In genomic region chr1:61956774-61957173, GRCh38 we compare ENCODE assay signal across 13 cellular contexts.
DNase-seq lines count a peak whose midpoint lies in the region; ATAC-seq and TF ChIP-seq lines count a peak whose summit lies in the region.
"Had no signal": no experiment of that assay in that cellular context is flagged by ENCODE, and none has a peak within 500 bp of the region (broad histone marks: within the 10 kb centered on the region; RNA-seq: fewer than 3 reads in every experiment).

No MANE protein-coding gene starts in this region.

- H3K9me3 Mint-ChIP-seq in endodermal cell: no peaks in the 10 kb centered on the region
- H3K9me3 Mint-ChIP-seq: CD8-positive, alpha-beta memory T cell had no signal

- no peaks in the 10 kb centered on the region for H3K79me1 ChIP-seq in neuronal stem cell (ENCODE audit: low read depth, low read length)

- H3K4me3 Mint-ChIP-seq in endodermal cell: no peak overlapping the region
- H3K4me3 Mint-ChIP-seq: CD8-positive, alpha-beta memory T cell had no signal

- H3K4me1 Mint-ChIP-seq in endodermal cell: peaks cover 20% of the 10 kb centered on the region

- no peak overlapping the region for H3K14ac ChIP-seq in neuronal stem cell (ENCODE audit: low read length)

- no peak for TF ChIP-seq CTCF in endodermal cell (conservative IDR thresholded peaks at IDR 0.05)

- no peaks in the 10 kb centered on the region for H3K36me3 ChIP-seq in H7 (replicated peaks; ENCODE audit: control insufficient read depth, insufficient read depth, low read length)
- no peaks in the 10 kb centered on the region for H3K36me3 ChIP-seq in HUES64 (ENCODE audit: insufficient read depth, low read length)
- H3K36me3 ChIP-seq in endodermal cell (ENCODE audit: control insufficient read depth, insufficient read depth, low read length): no peaks in the 10 kb centered on the region
- no peaks in the 10 kb centered on the region for H3K36me3 ChIP-seq in neuronal stem cell (replicated peaks in 1 of 2; ENCODE audit: control insufficient read depth in 2 of 2, insufficient read depth in 2 of 2, low read length in 2 of 2)

- peak; percentile 12 for DNase-seq in H7
- no peak for DNase-seq in endodermal cell
- no peak for DNase-seq in neuronal stem cell (ENCODE audit: low spot score)
- no peak for DNase-seq in activated CD8-positive, alpha-beta memory T cell treated with anti-CD3 and anti-CD28 coated beads, Interleukin-2, amount 50 U/mL, for 4 hours
- DNase-seq in activated CD4-positive, alpha-beta T cell treated with anti-CD3 and anti-CD28 coated beads for 4 hours: no peak
- DNase-seq: CD8-positive, alpha-beta memory T cell; HCEC 1CT; NCI-H1694; NCI-H2171; NCI-H446 treated with DMSO at 0.1 percent for 48 hours; SIG-M5 had no signal

- H3K27me3 Mint-ChIP-seq in endodermal cell (ENCODE audit: insufficient read depth): no peaks in the 10 kb centered on the region
- H3K27me3 Mint-ChIP-seq: CD8-positive, alpha-beta memory T cell had no signal

- H4K91ac ChIP-seq in neuronal stem cell (ENCODE audit: low read depth, low read length, poor library complexity): no peak overlapping the region

- H3K27ac ChIP-seq in HUES64 (ENCODE audit: low read depth, low read length) (peak overlapping the region; percentile 27), endodermal cell (ENCODE audit: low read depth, low read length) (no peak overlapping the region), neuronal stem cell (replicated peaks; ENCODE audit: low read length) (no peak overlapping the region)

- H3K4me1 ChIP-seq in HUES64 (ENCODE audit: insufficient read depth, low read length) (peaks cover 50% of the 10 kb centered on the region), endodermal cell (ENCODE audit: control insufficient read depth, insufficient read depth, low read length) (peaks cover 3% of the 10 kb centered on the region), neuronal stem cell (ENCODE audit: control insufficient read depth in 2 of 2, insufficient read depth in 1 of 2, low read depth in 1 of 2, low read length in 2 of 2) (peaks cover 3 to 4% of the 10 kb centered on the region in 2 donors)

- H3K4me3 ChIP-seq in H7 (ENCODE audit: insufficient read depth, low read depth, low read length): no peak overlapping the region
- no peak overlapping the region for H3K4me3 ChIP-seq in HUES64 (ENCODE audit: low read length)
- H3K4me3 ChIP-seq in endodermal cell (ENCODE audit: low read length): no peak overlapping the region
- no peak overlapping the region for H3K4me3 ChIP-seq in neuronal stem cell (ENCODE audit: low read length in 2 of 2)

- H3K9me3 ChIP-seq in HUES64 (ENCODE audit: insufficient read depth, low read depth, low read length) (no peaks in the 10 kb centered on the region), endodermal cell (ENCODE audit: control insufficient read depth, low read length) (no peaks in the 10 kb centered on the region), neuronal stem cell (replicated peaks in 1 of 2; ENCODE audit: control insufficient read depth in 2 of 2, insufficient read depth in 1 of 2, low read depth in 1 of 2, low read length in 2 of 2) (no peaks in the 10 kb centered on the region)

- H2BK120ac ChIP-seq in neuronal stem cell (ENCODE audit: low read depth, low read length): no peak overlapping the region

- peaks cover 16% of the 10 kb centered on the region for H3K36me3 Mint-ChIP-seq in endodermal cell (ENCODE audit: low read depth)

- H3K4ac ChIP-seq in neuronal stem cell (ENCODE audit: low read length): no peak overlapping the region

- no peak overlapping the region for H4K8ac ChIP-seq in neuronal stem cell (ENCODE audit: low read depth, low read length)

- no peak overlapping the region for H2AK5ac ChIP-seq in neuronal stem cell (ENCODE audit: low read depth, low read length)

- H2AFZ ChIP-seq in neuronal stem cell (ENCODE audit: low read length): peak overlapping the region; percentile 0

- no peak overlapping the region for H3K18ac ChIP-seq in neuronal stem cell (ENCODE audit: low read length)

- H2BK12ac ChIP-seq in neuronal stem cell (ENCODE audit: low read length): no peak overlapping the region

- H3K27me3 ChIP-seq in H7 (ENCODE audit: control insufficient read depth, insufficient read depth, low read length) (no peaks in the 10 kb centered on the region), HUES64 (ENCODE audit: insufficient read depth, low read length) (no peaks in the 10 kb centered on the region), endodermal cell (ENCODE audit: control insufficient read depth, insufficient read depth, low read length, poor library complexity, severe bottlenecking) (no peaks in the 10 kb centered on the region), neuronal stem cell (ENCODE audit: control insufficient read depth in 3 of 3, insufficient read depth in 3 of 3, low read depth in 1 of 3, low read length in 3 of 3) (no peaks in the 10 kb centered on the region)

- 36% methylated on average over 2 of the region's 2 CpGs for WGBS in HUES64
- 56 to 67% methylated on average over 1 to 2 of the region's 2 CpGs for WGBS in endodermal cell (ENCODE audit: insufficient coverage in 1 of 2, insufficient read length in 1 of 2), 2 experiments
- WGBS in neuronal stem cell (ENCODE audit: extremely low coverage in 2 of 2, insufficient read length in 2 of 2, insufficient replicate concordance in 1 of 2), 2 donors: no CpG with 5 or more reads among the region's 2 CpGs

- no peak overlapping the region for H3K4me2 ChIP-seq in neuronal stem cell (ENCODE audit: insufficient read depth, low read length, poor library complexity, severe bottlenecking)

- H3K23ac ChIP-seq in neuronal stem cell (ENCODE audit: low read depth, low read length, poor library complexity): no peak overlapping the region

- no peak overlapping the region for H3K9ac ChIP-seq in HUES64 (ENCODE audit: low read depth, low read length)
- no peak overlapping the region for H3K9ac ChIP-seq in endodermal cell (ENCODE audit: extremely low read depth, low read length, poor library complexity, severe bottlenecking)
- no peak overlapping the region for H3K9ac ChIP-seq in neuronal stem cell (ENCODE audit: low read depth, low read length, poor library complexity)

- no peak overlapping the region for H2BK5ac ChIP-seq in neuronal stem cell (ENCODE audit: low read length)

- H3K27ac Mint-ChIP-seq in endodermal cell: peak overlapping the region; percentile 8
- H3K27ac Mint-ChIP-seq: CD8-positive, alpha-beta memory T cell had no signal

- no peak overlapping the region for H2BK15ac ChIP-seq in neuronal stem cell (ENCODE audit: low read length)

- ATAC-seq in HG02588 (IDR thresholded peaks at IDR 0.05; ENCODE audit: unreplicated experiment): no peak
